8 cellular contexts compared by ENCODE assay signal in genomic region chr7:100825760-100826545, GRCh38. TPM values are rescaled to one million over a fixed set of nuclear protein-coding genes. Genes with fewer than 3 reads are reported as not detected.
A peak's percentile ranks its signal among the peaks of the same experiment; 100 is the strongest.
DNase-seq lines count a peak whose midpoint lies in the region; ATAC-seq and TF ChIP-seq lines count a peak whose summit lies in the region.

No MANE protein-coding gene starts in this region.

- peak overlapping the region; percentile 86 for H3K27ac Mint-ChIP-seq in MCF 10A (ENCODE audit: low read depth, unreplicated experiment)

- TF ChIP-seq CTCF in MCF 10A (IDR thresholded peaks at IDR 0.05; ENCODE audit: unreplicated experiment), result peak; percentile 37

- BruUV-seq in MCF 10A (replicated peaks; lab: Mats Ljungman, UMichigan), result TSS peak; percentile 52

- peaks cover 21% of the 10 kb centered on the region for H3K4me1 Mint-ChIP-seq in MCF 10A (ENCODE audit: insufficient read depth, unreplicated experiment)

- H3K4me3 Mint-ChIP-seq in MCF 10A (ENCODE audit: unreplicated experiment), result peak overlapping the region; percentile 96

- POLR2A ChIA-PET in MCF 10A (lab: Yijun Ruan, JAX), result interaction anchor here (0.6 to 2.9 kb wide), 20 partner anchors 10 to 1417 kb away, joined by 3 to 23 read pairs (median 6); partner anchors contain the start of genes EPO, FBXO24, POP7 and SLC12A9

- ATAC-seq in HG03571 (IDR thresholded peaks at IDR 0.05; ENCODE audit: unreplicated experiment), result no peak
- ATAC-seq in GM19328 (IDR thresholded peaks at IDR 0.05; ENCODE audit: unreplicated experiment), result no peak

- CTCF ChIA-PET in MCF 10A (lab: Yijun Ruan, JAX), result interaction anchor here (0.6 to 3.9 kb wide), 7 partner anchors 9 to 241 kb away, joined by 3 to 26 read pairs (median 3); partner anchors contain the start of gene POP7

- peak; percentile 37 for DNase-seq in D341Med (ENCODE audit: low spot score)
- DNase-seq in LHCN-M2 (ENCODE audit: low read depth), result peak; percentile 77
- peak; percentile 67 for DNase-seq in MCF 10A (ENCODE audit: unreplicated experiment)
- DNase-seq in lung microvascular endothelial cell (ENCODE audit: low read depth in 2 of 2), result peak; percentile 41 to 63
- no peak for DNase-seq in activated CD8-positive, alpha-beta memory T cell treated with anti-CD3 and anti-CD28 coated beads for 24 hours
- no peak for DNase-seq in GM19238 (ENCODE audit: insufficient read length, low spot score)

- intact Hi-C loops in MCF 10A (cut with micrococcal nuclease), result loop anchor here (1.0 kb wide), 2 partner anchors 27 to 121 kb away; no protein-coding TSS in a partner anchor

- H3K36me3 Mint-ChIP-seq in MCF 10A (ENCODE audit: insufficient read depth, unreplicated experiment), result peaks cover 35% of the 10 kb centered on the region

- H3K27me3 Mint-ChIP-seq in MCF 10A (ENCODE audit: insufficient read depth, unreplicated experiment), result no peaks in the 10 kb centered on the region

- no peaks in the 10 kb centered on the region for H3K9me3 Mint-ChIP-seq in MCF 10A (ENCODE audit: unreplicated experiment)

RNA-seq across cellular contexts. Expression of gene EPHB4, which starts 1.4 kb away (rescaled TPM):
- total RNA-seq in LHCN-M2 (2014; rRNA removed) (84.2 and 92.0 TPM in 2 replicates), MCF 10A (2022) (48.8 and 51.3 TPM in 2 replicates), lung microvascular endothelial cell (250 and 393 TPM in 2 replicates)
- polyA plus RNA-seq in LHCN-M2 (2012), result 49.3 TPM

RNA-seq across cellular contexts. Expression of gene SLC12A9, which starts 26.6 kb away (rescaled TPM):
- total RNA-seq in LHCN-M2 (2014; rRNA removed), result 23.0 and 30.1 TPM in 2 replicates
- 20.9 TPM for polyA plus RNA-seq in LHCN-M2 (2012)
- 19.2 and 21.0 TPM in 2 replicates for total RNA-seq in MCF 10A (2022)
- total RNA-seq in lung microvascular endothelial cell, result 34.0 and 39.3 TPM in 2 replicates

RNA-seq across cellular contexts. Expression of gene TRIP6, which starts 41.2 kb away (rescaled TPM):
- total RNA-seq in LHCN-M2 (2014; rRNA removed) (224 and 232 TPM in 2 replicates), MCF 10A (2022) (106 and 132 TPM in 2 replicates), lung microvascular endothelial cell (36.4 and 41.3 TPM in 2 replicates)
- 200 TPM for polyA plus RNA-seq in LHCN-M2 (2012)

RNA-seq across cellular contexts. Expression of gene SRRT, which starts 49.0 kb away (rescaled TPM):
- total RNA-seq in LHCN-M2 (2014; rRNA removed) (105 and 121 TPM in 2 replicates), MCF 10A (2022) (111 and 142 TPM in 2 replicates), lung microvascular endothelial cell (29.9 and 34.9 TPM in 2 replicates)
- polyA plus RNA-seq in LHCN-M2 (2012), result 101 TPM

Comparison
In these comparisons a context has a peak if more than half of its experiments do, and no peak if none do; other contexts are left out.
1. DNase-seq: peak in D341Med (single experiment), LHCN-M2 (single experiment), MCF 10A (single experiment) and lung microvascular endothelial cell (2 of 2); none in activated CD8-positive, alpha-beta memory T cell treated with anti-CD3 and anti-CD28 coated beads for 24 hours (single experiment) and GM19238 (single experiment).